ENCODE assay signal across 26 cellular contexts in genomic region chr9:103371152-103371551, GRCh38.
"Had no signal": no experiment of that assay in that cellular context is flagged by ENCODE, and none has a peak within 500 bp of the region (broad histone marks: within the 10 kb centered on the region; RNA-seq: fewer than 3 reads in every experiment).

No MANE protein-coding gene starts in this region.

- H3K27ac ChIP-seq: colonic mucosa, coronary artery, dorsolateral prefrontal cortex, epithelial cell of prostate, esophagus muscularis mucosa, esophagus squamous epithelium, foreskin keratinocyte, gastrocnemius medialis, gastroesophageal sphincter, heart left ventricle, heart right ventricle had no signal

- H3K4me3 ChIP-seq: colonic mucosa, coronary artery, dorsolateral prefrontal cortex, esophagus muscularis mucosa, esophagus squamous epithelium, gastrocnemius medialis, gastroesophageal sphincter, heart left ventricle, heart right ventricle had no signal

- H3K27me3 ChIP-seq: colonic mucosa, dorsolateral prefrontal cortex, esophagus muscularis mucosa, esophagus squamous epithelium, foreskin keratinocyte, gastrocnemius medialis, gastroesophageal sphincter, heart left ventricle, heart right ventricle had no signal

- DNase-seq: colonic mucosa; cortex of kidney; dermis blood vessel endothelial cell; dorsolateral prefrontal cortex; effector CD4-positive, alpha-beta T cell; effector CD8-positive, alpha-beta T cell; effector memory CD4-positive, alpha-beta T cell; effector memory CD8-positive, alpha-beta T cell; endodermal cell; erythroblast; esophagus squamous epithelium; foreskin fibroblast; foreskin melanocyte; gastrocnemius medialis; glutamatergic neuron; head of caudate nucleus; heart left ventricle; heart right ventricle had no signal

- H3K9me3 ChIP-seq: colonic mucosa, esophagus muscularis mucosa, esophagus squamous epithelium, gastrocnemius medialis, gastroesophageal sphincter, heart left ventricle, heart right ventricle had no signal

- H3K36me3 ChIP-seq: colonic mucosa, esophagus muscularis mucosa, esophagus squamous epithelium, gastrocnemius medialis, gastroesophageal sphincter, heart left ventricle, heart right ventricle had no signal

- FAIRE-seq: colon, endometrium, endothelial cell of umbilical vein had no signal
